Comparison of ENCODE assay signal across 8 cellular contexts in genomic region chr11:47177229-47177845, GRCh38. TPM values are rescaled to one million over a fixed set of nuclear protein-coding genes. Genes with fewer than 3 reads are reported as not detected.
A peak's percentile ranks its signal among the peaks of the same experiment; 100 is the strongest.
DNase-seq lines count a peak whose midpoint lies in the region; ATAC-seq and TF ChIP-seq lines count a peak whose summit lies in the region.

No MANE protein-coding gene starts in this region.

- peak overlapping the region; percentile 81 for H3K27ac ChIP-seq in OCI-LY3 (ENCODE audit: low read length)
- peak overlapping the region; percentile 83 for H3K27ac ChIP-seq in neural cell (ENCODE audit: low read length)
- peak overlapping the region; percentile 99 for H3K27ac ChIP-seq in suprapubic skin

- TF ChIP-seq CTCF in OCI-LY3 (IDR thresholded peaks at IDR 0.05; ENCODE audit: low read depth, low read length): peak; percentile 69
- peak; percentile 64 for TF ChIP-seq CTCF in fibroblast of the aortic adventitia (IDR thresholded peaks at IDR 0.05; ENCODE audit: insufficient read depth, low read length)
- TF ChIP-seq CTCF in neural cell (IDR thresholded peaks at IDR 0.05; ENCODE audit: poor library complexity, severe bottlenecking): peak; percentile 84
- peak; percentile 58 to 73 for TF ChIP-seq CTCF in suprapubic skin (IDR thresholded peaks at IDR 0.05)

- H3K36me3 Mint-ChIP-seq in activated T-helper 2 cell treated with anti-CD3 and anti-CD28 coated beads, Interferon-gamma antibody, Interleukin-2, Interleukin-4, amounts not matched to agents 10 μg/mL and 5 μg/mL and 100 μg/mL, durations not matched to agents 14 hours and 24 hours and 36 hours (ENCODE audit: low read depth): peaks cover 31% of the 10 kb centered on the region

- H3K4me3 ChIP-seq in OCI-LY3 (ENCODE audit: low read length) (peak overlapping the region; percentile 98), fibroblast of the aortic adventitia (ENCODE audit: low read depth, low read length) (peak overlapping the region; percentile 68), neural cell (ENCODE audit: low read length) (peak overlapping the region; percentile 91), suprapubic skin (peak overlapping the region; percentile 97)

- H3K9ac ChIP-seq in OCI-LY3 (ENCODE audit: low read length) (peak overlapping the region; percentile 98), neural cell (ENCODE audit: low read length) (peak overlapping the region; percentile 96)

- TF ChIP-seq EP300 in neural cell (conservative IDR thresholded peaks at IDR 0.05; ENCODE audit: poor library complexity, severe bottlenecking) (no peak), suprapubic skin (IDR thresholded peaks at IDR 0.05) (no peak)

- no peak for TF ChIP-seq POLR2A in suprapubic skin (IDR thresholded peaks at IDR 0.05)

- H3K4me2 ChIP-seq in OCI-LY3 (ENCODE audit: low read length) (peak overlapping the region; percentile 90), neural cell (ENCODE audit: low read length) (peak overlapping the region; percentile 52)

- DNase-seq in DMS 273 (lab: John Stamatoyannopoulos, UW; ENCODE audit: unreplicated experiment) (peak; percentile 84), HT1080 (ENCODE audit: low read depth) (peak; percentile 74), fibroblast of the aortic adventitia (ENCODE audit: low read depth) (peak; percentile 81), suprapubic skin (ENCODE audit: low spot score in 2 of 2) (peak in 1 of 2 donors; percentile 86)
- peak; percentile 66 for DNase-seq in activated T-helper 2 cell treated with anti-CD3 and anti-CD28 coated beads, Interferon-gamma antibody, Interleukin-2, Interleukin-4, amounts not matched to agents 10 μg/mL and 5 μg/mL and 100 μg/mL, durations not matched to agents 14 hours and 24 hours and 36 hours (ENCODE audit: low spot score)

- H3K4me1 ChIP-seq in OCI-LY3 (ENCODE audit: low read length) (peaks cover 16% of the 10 kb centered on the region), suprapubic skin (peaks cover 26% of the 10 kb centered on the region)

- H3K36me3 ChIP-seq in OCI-LY3 (replicated peaks; ENCODE audit: low read depth, low read length) (peaks cover 25% of the 10 kb centered on the region), neural cell (ENCODE audit: insufficient read depth, low read length) (peaks cover 4% of the 10 kb centered on the region), suprapubic skin (peaks cover 28% of the 10 kb centered on the region)

- no peaks in the 10 kb centered on the region for H3F3A ChIP-seq in neural cell (ENCODE audit: insufficient read depth, low read length, poor library complexity, severe bottlenecking)

- H4K20me1 ChIP-seq in OCI-LY3 (ENCODE audit: insufficient read depth, low read length) (no peaks in the 10 kb centered on the region), neural cell (ENCODE audit: insufficient read depth) (no peaks in the 10 kb centered on the region)

- H3K9me3 Mint-ChIP-seq in activated T-helper 2 cell treated with anti-CD3 and anti-CD28 coated beads, Interferon-gamma antibody, Interleukin-2, Interleukin-4, amounts not matched to agents 10 μg/mL and 5 μg/mL and 100 μg/mL, durations not matched to agents 14 hours and 24 hours and 36 hours: no peaks in the 10 kb centered on the region

- H3K79me2 ChIP-seq in OCI-LY3 (ENCODE audit: low read length) (peaks cover 42% of the 10 kb centered on the region), neural cell (replicated peaks; ENCODE audit: insufficient read depth, low read length) (peaks cover 39% of the 10 kb centered on the region)

- no peaks in the 10 kb centered on the region for H3K9me3 ChIP-seq in OCI-LY3 (ENCODE audit: insufficient read depth, low read length)
- H3K9me3 ChIP-seq in neural cell (ENCODE audit: low read length): no peaks in the 10 kb centered on the region
- H3K9me3 ChIP-seq in suprapubic skin: no peaks in the 10 kb centered on the region

- peak overlapping the region; percentile 96 for H2AFZ ChIP-seq in OCI-LY3 (ENCODE audit: low read depth, low read length)
- peak overlapping the region; percentile 56 for H2AFZ ChIP-seq in neural cell (ENCODE audit: low read depth, low read length)

- WGBS in suprapubic skin: 4% methylated on average over 5 of the region's 21 CpGs

- H3K4me1 Mint-ChIP-seq in activated T-helper 2 cell treated with anti-CD3 and anti-CD28 coated beads, Interferon-gamma antibody, Interleukin-2, Interleukin-4, amounts not matched to agents 10 μg/mL and 5 μg/mL and 100 μg/mL, durations not matched to agents 14 hours and 24 hours and 36 hours (ENCODE audit: low read depth): peaks cover 24% of the 10 kb centered on the region

- H3K9me2 ChIP-seq in neural cell (ENCODE audit: insufficient read depth, low read length): no peaks in the 10 kb centered on the region

- peak; percentile 73 for TF ChIP-seq RAD21 in neural cell (conservative IDR thresholded peaks at IDR 0.05)

- intact Hi-C loops in activated T-helper 2 cell treated with anti-CD3 and anti-CD28 coated beads, Interferon-gamma antibody, Interleukin-2, Interleukin-4, amounts not matched to agents 10 μg/mL and 5 μg/mL and 100 μg/mL, durations not matched to agents 14 hours and 24 hours and 36 hours (cut with micrococcal nuclease): loop anchor here (1.0 to 5.0 kb wide), 5 partner anchors 37 to 249 kb away; partner anchors contain the start of genes ACP2, DDB2, PSMC3 and SLC39A13

- peak; percentile 44 for ATAC-seq in GM21360 (IDR thresholded peaks at IDR 0.05; ENCODE audit: unreplicated experiment)

- H3K4me3 Mint-ChIP-seq in activated T-helper 2 cell treated with anti-CD3 and anti-CD28 coated beads, Interferon-gamma antibody, Interleukin-2, Interleukin-4, amounts not matched to agents 10 μg/mL and 5 μg/mL and 100 μg/mL, durations not matched to agents 14 hours and 24 hours and 36 hours (ENCODE audit: low read depth): peak overlapping the region; percentile 97

- H3K27me3 ChIP-seq in OCI-LY3 (ENCODE audit: low read depth, low read length) (no peaks in the 10 kb centered on the region), neural cell (ENCODE audit: insufficient read depth, low read depth, low read length) (no peaks in the 10 kb centered on the region), suprapubic skin (no peaks in the 10 kb centered on the region)

- H3K27me3 Mint-ChIP-seq in activated T-helper 2 cell treated with anti-CD3 and anti-CD28 coated beads, Interferon-gamma antibody, Interleukin-2, Interleukin-4, amounts not matched to agents 10 μg/mL and 5 μg/mL and 100 μg/mL, durations not matched to agents 14 hours and 24 hours and 36 hours (ENCODE audit: low read depth): no peaks in the 10 kb centered on the region

- H3K27ac Mint-ChIP-seq in activated T-helper 2 cell treated with anti-CD3 and anti-CD28 coated beads, Interferon-gamma antibody, Interleukin-2, Interleukin-4, amounts not matched to agents 10 μg/mL and 5 μg/mL and 100 μg/mL, durations not matched to agents 14 hours and 24 hours and 36 hours: peak overlapping the region; percentile 100

TF ChIP-seq in neural cell, 6 proteins besides CTCF, POLR2A, EP300 and RAD21 (continues in another document):
- TF ChIP-seq POLR2AphosphoS5 (IDR thresholded peaks at IDR 0.05): no peak

RNA-seq across cellular contexts. Expression of gene ARFGAP2, which starts 0.7 kb away (rescaled TPM):
- total RNA-seq in HT1080 (2014; rRNA removed; shearing (Covaris generic)): 66.5 and 78.6 TPM in 2 replicates
- polyA plus RNA-seq in HT1080 (2015; cell fraction: cytosol; rRNA removed): 68.8 and 69.6 TPM in 2 replicates
- polyA plus RNA-seq in HT1080 (2015; cell fraction: nucleus; rRNA removed): 159 and 164 TPM in 2 replicates
- 98.6 and 104 TPM in 2 replicates for total RNA-seq in activated T-helper 2 cell treated with anti-CD3 and anti-CD28 coated beads, Interferon-gamma antibody, Interleukin-2, Interleukin-4, amounts not matched to agents 10 μg/mL and 5 μg/mL and 100 μg/mL, durations not matched to agents 14 hours and 24 hours and 36 hours
- total RNA-seq in fibroblast of the aortic adventitia (ENCODE audit: low replicate concordance) (98.5 and 152 TPM in 2 replicates), suprapubic skin (100 to 1,000 TPM; 178 to 248 (median 201) TPM)
- 213 and 286 TPM in 2 replicates for polyA plus RNA-seq in neural cell
- polyA minus RNA-seq in neural cell: 213 and 214 TPM in 2 replicates

RNA-seq across cellular contexts. Expression of gene PACSIN3, which starts 8.9 kb away (rescaled TPM):
- 57.4 and 64.6 TPM in 2 replicates for total RNA-seq in HT1080 (2014; rRNA removed; shearing (Covaris generic))
- 36.4 and 38.4 TPM in 2 replicates for polyA plus RNA-seq in HT1080 (2015; cell fraction: cytosol; rRNA removed)
- polyA plus RNA-seq in HT1080 (2015; cell fraction: nucleus; rRNA removed): 26.7 and 33.7 TPM in 2 replicates
- 21.4 and 22.2 TPM in 2 replicates for total RNA-seq in activated T-helper 2 cell treated with anti-CD3 and anti-CD28 coated beads, Interferon-gamma antibody, Interleukin-2, Interleukin-4, amounts not matched to agents 10 μg/mL and 5 μg/mL and 100 μg/mL, durations not matched to agents 14 hours and 24 hours and 36 hours
- 28.8 and 31.6 TPM in 2 replicates for total RNA-seq in fibroblast of the aortic adventitia (ENCODE audit: low replicate concordance)
- not detected in 2 replicates for polyA plus RNA-seq in neural cell
- polyA minus RNA-seq in neural cell: not detected in 2 replicates
- 10 to 100 TPM; 42.5 to 59.3 (median 53.5) TPM for total RNA-seq in suprapubic skin

RNA-seq across cellular contexts. Expression of gene DDB2, which starts 37.4 kb away (rescaled TPM):
- total RNA-seq in HT1080 (2014; rRNA removed; shearing (Covaris generic)): 122 and 126 TPM in 2 replicates
- polyA plus RNA-seq in HT1080 (2015; cell fraction: cytosol; rRNA removed): 81.7 and 90.8 TPM in 2 replicates
- 262 and 278 TPM in 2 replicates for polyA plus RNA-seq in HT1080 (2015; cell fraction: nucleus; rRNA removed)
- total RNA-seq in activated T-helper 2 cell treated with anti-CD3 and anti-CD28 coated beads, Interferon-gamma antibody, Interleukin-2, Interleukin-4, amounts not matched to agents 10 μg/mL and 5 μg/mL and 100 μg/mL, durations not matched to agents 14 hours and 24 hours and 36 hours: 158 and 161 TPM in 2 replicates
- total RNA-seq in fibroblast of the aortic adventitia (ENCODE audit: low replicate concordance): 47.2 and 99.4 TPM in 2 replicates
- polyA plus RNA-seq in neural cell: 9.8 and 13.0 TPM in 2 replicates
- polyA minus RNA-seq in neural cell: 3.4 and 4.9 TPM in 2 replicates
- 100 to 1,000 TPM in 1 of 4 donors, 10 to 100 TPM in 3; 53.4 to 193 (median 71.8) TPM for total RNA-seq in suprapubic skin
